24 cellular contexts compared by ENCODE assay signal in genomic region chr2:148503511-148503910, GRCh38.
DNase-seq lines count a peak whose midpoint lies in the region; ATAC-seq and TF ChIP-seq lines count a peak whose summit lies in the region.
"Had no signal": no experiment of that assay in that cellular context is flagged by ENCODE, and none has a peak within 500 bp of the region (broad histone marks: within the 10 kb centered on the region; RNA-seq: fewer than 3 reads in every experiment).

No MANE protein-coding gene starts in this region.

- TF ChIP-seq POLR2A in lower leg skin (IDR thresholded peaks at IDR 0.05), result no peak

- H4K20me1 ChIP-seq in hepatocyte (ENCODE audit: insufficient read depth, poor library complexity, severe bottlenecking), result no peaks in the 10 kb centered on the region
- H4K20me1 ChIP-seq: BLaER1 had no signal

- H3K27me3 ChIP-seq in hepatocyte, result no peaks in the 10 kb centered on the region
- H3K27me3 ChIP-seq: BE2C, BLaER1 had no signal

- no peaks in the 10 kb centered on the region for H3K4me1 ChIP-seq in hepatocyte (ENCODE audit: insufficient read depth)
- H3K4me1 ChIP-seq in mucosa of descending colon (ENCODE audit: low read depth), result no peaks in the 10 kb centered on the region
- H3K4me1 ChIP-seq: BE2C, BLaER1 had no signal

- DNase-seq in NCI-H146 (lab: John Stamatoyannopoulos, UW) (peak; percentile 23), hepatocyte (ENCODE audit: low spot score) (peak; percentile 30), mucosa of descending colon (no peak), HUDEP-2 (lab: John Stamatoyannopoulos, UW; ENCODE audit: unreplicated experiment in 76 of 76) (no peak), NOMO-1 (lab: John Stamatoyannopoulos, UW; ENCODE audit: unreplicated experiment in 2 of 2) (no peak), lower leg skin (ENCODE audit: low spot score in 2 of 2) (no peak)
- DNase-seq: 8988T; ACHN; BE2C; C1 segment of cervical spinal cord; CD4-positive, alpha-beta memory T cell; CD4-positive, CD25-positive, alpha-beta regulatory T cell; CD8-positive, alpha-beta memory T cell; COR-L47; DMS 273 treated with DMSO at 0.1 percent for 48 hours; DMS153; DMS53; DMS79; DND-41; EL; GDM1 had no signal

- no peak overlapping the region for H3K4me2 ChIP-seq in hepatocyte
- H3K4me2 ChIP-seq: BLaER1 had no signal

- H3K36me3 ChIP-seq in hepatocyte (replicated peaks; ENCODE audit: insufficient read depth, low read depth), result no peaks in the 10 kb centered on the region
- H3K36me3 ChIP-seq in mucosa of descending colon (ENCODE audit: low read depth), result no peaks in the 10 kb centered on the region
- H3K36me3 ChIP-seq: BE2C, BLaER1 had no signal

- H3K79me2 ChIP-seq in hepatocyte, result no peaks in the 10 kb centered on the region

- no peak overlapping the region for H2AFZ ChIP-seq in hepatocyte

- H3K27ac ChIP-seq in hepatocyte, result no peak overlapping the region
- H3K27ac ChIP-seq: BLaER1 had no signal

- intact Hi-C loops in mucosa of descending colon (cut with DNase I, micrococcal nuclease) (no loop called here), lower leg skin (cut with DNase I; ENCODE audit: low total_unique reads) (no loop called here)

- no peaks in the 10 kb centered on the region for H3K9me2 ChIP-seq in hepatocyte (replicated peaks; ENCODE audit: insufficient read depth)

- H3K4me3 ChIP-seq in hepatocyte, result no peak overlapping the region
- H3K4me3 ChIP-seq in mucosa of descending colon, result no peak overlapping the region
- H3K4me3 ChIP-seq in lower leg skin (ENCODE audit: low read depth, poor library complexity, severe bottlenecking), result no peak overlapping the region
- H3K4me3 ChIP-seq: BLaER1, GM12878 had no signal

- H3K9me3 ChIP-seq in hepatocyte (ENCODE audit: low read depth) (no peaks in the 10 kb centered on the region), mucosa of descending colon (no peaks in the 10 kb centered on the region)
- H3K9me3 ChIP-seq: BE2C, BLaER1 had no signal

- peak; percentile 26 for ATAC-seq in mucosa of descending colon
- no peak for ATAC-seq in HG03520 (IDR thresholded peaks at IDR 0.05; ENCODE audit: unreplicated experiment)
- ATAC-seq: GM12878 had no signal

- no peak for TF ChIP-seq CTCF in hepatocyte (IDR thresholded peaks at IDR 0.05; ENCODE audit: poor library complexity)
- no peak for TF ChIP-seq CTCF in mucosa of descending colon (IDR thresholded peaks at IDR 0.05)
- TF ChIP-seq CTCF in lower leg skin (IDR thresholded peaks at IDR 0.05), result no peak

- 60% methylated on average over 2 of the region's 2 CpGs for WGBS in hepatocyte (ENCODE audit: low lambda C conversion rate, missing lambda C conversion rate)
- WGBS in lower leg skin, 2 donors, result 95 to 97% methylated on average over 2 of the region's 2 CpGs

Comparison
In these comparisons a context has a peak if more than half of its experiments do, and no peak if none do; other contexts are left out.
1. DNase-seq: peak in NCI-H146 (single experiment) and hepatocyte (single experiment); none in mucosa of descending colon (0 of 3), HUDEP-2 (0 of 76), NOMO-1 (0 of 2) and lower leg skin (0 of 2).